Comparison of ENCODE assay signal across 8 cellular contexts in the genomic region with DNA sequence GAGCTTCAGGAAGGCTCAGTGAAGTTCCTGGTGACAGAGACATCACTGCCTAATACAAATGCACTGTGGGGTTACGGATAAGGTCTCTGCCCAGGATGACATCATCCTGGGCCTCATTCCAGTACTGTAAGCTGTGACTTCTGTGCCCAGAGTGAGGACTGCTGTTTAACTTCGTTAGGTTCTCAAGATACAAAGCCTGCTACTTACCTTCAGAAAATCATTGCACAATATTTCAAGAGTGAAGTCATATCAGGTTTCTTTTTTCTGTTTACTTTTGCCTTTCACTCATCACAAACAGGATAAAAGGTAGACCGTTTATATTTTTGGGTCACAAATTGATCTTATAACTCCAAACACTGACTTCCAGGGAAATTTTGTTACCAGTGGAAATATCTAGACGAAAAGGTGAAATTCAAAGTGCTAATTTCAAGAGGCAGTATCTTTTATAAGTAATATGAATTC.
DNase-seq lines count a peak whose midpoint lies in the region.

No MANE protein-coding gene starts in this region.

- DNase-seq in NCI-H2171 treated with DMSO at 0.1 percent for 48 hours (lab: John Stamatoyannopoulos, UW) (peak; percentile 43), NCI-H2171 (lab: John Stamatoyannopoulos, UW) (no peak), SJCRH30 (peak; percentile 37 to 77), glomerular visceral epithelial cell (ENCODE audit: extremely low spot score) (peak; percentile 95), hippocampal formation (lab: John Stamatoyannopoulos, UW) (no peak), NOMO-1 (lab: John Stamatoyannopoulos, UW; ENCODE audit: unreplicated experiment in 2 of 2) (no peak), NCI-H1105 treated with DMSO at 0.1 percent for 48 hours (lab: John Stamatoyannopoulos, UW) (no peak)

- H3K4me3 ChIP-seq in SJCRH30 = no peak overlapping the region
- no peak overlapping the region for H3K4me3 ChIP-seq in subcutaneous abdominal adipose tissue (ENCODE audit: low read depth in 1 of 5, low read length in 5 of 5)

- H3K36me3 ChIP-seq in SJCRH30 = no peaks in the 10 kb centered on the region
- H3K36me3 ChIP-seq in subcutaneous abdominal adipose tissue (ENCODE audit: control insufficient read depth in 5 of 5, insufficient read depth in 5 of 5, low read length in 5 of 5) = no peaks in the 10 kb centered on the region

- H3K4me1 ChIP-seq in SJCRH30 = peaks cover 29% of the 10 kb centered on the region
- H3K4me1 ChIP-seq in subcutaneous abdominal adipose tissue (ENCODE audit: control insufficient read depth in 5 of 5, insufficient read depth in 5 of 5, low read length in 5 of 5) = peaks cover 0 to 12% (median 5%) of the 10 kb centered on the region in 5 donors

- H3K9ac ChIP-seq in subcutaneous abdominal adipose tissue (ENCODE audit: low read length in 5 of 5) = peak overlapping the region in 2 of 5 donors; percentile 7 to 11

- H3K9me3 ChIP-seq in SJCRH30 (replicated peaks) (no peaks in the 10 kb centered on the region), subcutaneous abdominal adipose tissue (ENCODE audit: control insufficient read depth in 5 of 5, low read length in 5 of 5) (no peaks in the 10 kb centered on the region)

- H3K27ac ChIP-seq in SJCRH30 (no peak overlapping the region), subcutaneous abdominal adipose tissue (ENCODE audit: low read depth, low read length) (peak overlapping the region; percentile 26)

- no peaks in the 10 kb centered on the region for H3K27me3 ChIP-seq in SJCRH30
- H3K27me3 ChIP-seq in subcutaneous abdominal adipose tissue (ENCODE audit: control insufficient read depth in 5 of 5, insufficient read depth in 4 of 5, low read length in 5 of 5) = no peaks in the 10 kb centered on the region

Comparison
In these comparisons a context has a peak if more than half of its experiments do, and no peak if none do; other contexts are left out.
1. DNase-seq: peak in NCI-H2171 treated with DMSO at 0.1 percent for 48 hours (single experiment), SJCRH30 (2 of 2) and glomerular visceral epithelial cell (single experiment); none in NCI-H2171 (single experiment), hippocampal formation (0 of 2), NOMO-1 (0 of 2) and NCI-H1105 treated with DMSO at 0.1 percent for 48 hours (single experiment).